ENCODE assay signal across 17 cellular contexts in genomic region chr9:4615251-4615650, GRCh38. TPM values are rescaled to one million over a fixed set of nuclear protein-coding genes. Genes with fewer than 3 reads are reported as not detected.
DNase-seq lines count a peak whose midpoint lies in the region; ATAC-seq and TF ChIP-seq lines count a peak whose summit lies in the region.
"Had no signal": no experiment of that assay in that cellular context is flagged by ENCODE, and none has a peak within 500 bp of the region (broad histone marks: within the 10 kb centered on the region; RNA-seq: fewer than 3 reads in every experiment).

No MANE protein-coding gene starts in this region.

- WGBS in IMR-90 (ENCODE audit: extremely low coverage in 2 of 2, insufficient read length in 1 of 2), 2 experiments: 17% methylated on average over 1 of the region's 4 CpGs; no CpG with 5 or more reads in 1 of the 2 experiments
- WGBS in right lobe of liver (ENCODE audit: insufficient coverage, low coverage, low lambda C conversion rate, missing lambda C conversion rate): 16% methylated on average over 4 of the region's 4 CpGs
- WGBS in lower leg skin, 2 donors: 40 to 49% methylated on average over 4 of the region's 4 CpGs

- H2AK9ac ChIP-seq in IMR-90 (replicated peaks; ENCODE audit: low read depth, low read length, poor library complexity): no peak overlapping the region

- no peak overlapping the region for H2AFZ ChIP-seq in IMR-90 (replicated peaks; ENCODE audit: low read length, poor library complexity)

- TF ChIP-seq POLR2A in IMR-90 (IDR thresholded peaks at IDR 0.05; ENCODE audit: low read depth, low read length) (no peak), right lobe of liver (IDR thresholded peaks at IDR 0.05) (no peak), lower leg skin (IDR thresholded peaks at IDR 0.05) (no peak)

- H2BK20ac ChIP-seq in IMR-90 (ENCODE audit: low read depth, low read length): no peak overlapping the region

- no peak overlapping the region for H2BK5ac ChIP-seq in IMR-90 (ENCODE audit: low read depth, low read length, poor library complexity, severe bottlenecking)

- intact Hi-C loops in IMR-90 (cut with micrococcal nuclease): no loop called here
- intact Hi-C loops in right lobe of liver (cut with DNase I): no loop called here
- intact Hi-C loops in lower leg skin (cut with DNase I; ENCODE audit: low total_unique reads): no loop called here
- intact Hi-C loops in Right ventricle myocardium superior (cut with DNase I): no loop called here

- H3K4me1 ChIP-seq in IMR-90 (ENCODE audit: control insufficient read depth, insufficient read depth, low read length): no peaks in the 10 kb centered on the region; the same call in 1 of the 2 replicates
- peaks cover 0 to 23% (median 8%) of the 10 kb centered on the region in 4 donors for H3K4me1 ChIP-seq in right lobe of liver
- H3K4me1 ChIP-seq: BLaER1 treated with 17β-estradiol and CSF1 and Interleukin-3, amounts not matched to agents 10 nM and 100 nM; heart left ventricle; thyroid gland had no signal

- no peak overlapping the region for H4K8ac ChIP-seq in IMR-90 (ENCODE audit: low read depth in 2 of 2, low read length in 2 of 2)

- no peak overlapping the region for H4K5ac ChIP-seq in IMR-90 (ENCODE audit: low read depth, low read length)

- no peak overlapping the region for H3K56ac ChIP-seq in IMR-90 (ENCODE audit: extremely low read depth, insufficient read depth, low read length)

- H4K20me1 ChIP-seq in IMR-90 (ENCODE audit: insufficient read depth, low read length): no peaks in the 10 kb centered on the region
- H4K20me1 ChIP-seq: BLaER1 treated with 17β-estradiol and CSF1 and Interleukin-3, amounts not matched to agents 10 nM and 100 nM had no signal

- in situ Hi-C loops in IMR-90 (cut with MboI; ENCODE audit: low sequenced_read_pairs): no loop called here

- ATAC-seq in IMR-90 (ENCODE audit: low read depth): peak; percentile 72
- ATAC-seq in right lobe of liver: peak; percentile 79 to 86 (median 83)
- ATAC-seq in Right ventricle myocardium superior (ENCODE audit: poor library complexity): no peak
- ATAC-seq: mucosa of descending colon, Panc1 had no signal

- dilution Hi-C loops in IMR-90 (cut with HindIII; ENCODE audit: low sequenced_read_pairs, unreplicated experiment): no loop called here

- no peak overlapping the region for H3K9ac ChIP-seq in IMR-90 (ENCODE audit: low read depth, low read length)
- H3K9ac ChIP-seq: BLaER1 treated with 17β-estradiol and CSF1 and Interleukin-3, amounts not matched to agents 10 nM and 100 nM had no signal

- H3K9me3 ChIP-seq in IMR-90 (ENCODE audit: control insufficient read depth, insufficient read depth, low read length) (no peaks in the 10 kb centered on the region), right lobe of liver (no peaks in the 10 kb centered on the region)
- H3K9me3 ChIP-seq: BLaER1 treated with 17β-estradiol and CSF1 and Interleukin-3, amounts not matched to agents 10 nM and 100 nM; heart left ventricle; mucosa of descending colon; thyroid gland had no signal

- CTCF ChIA-PET in IMR-90 (lab: Yijun Ruan, JAX): interaction anchor here (1.2 kb wide), 1 partner anchor 10 kb away, joined by 3 read pairs; no protein-coding TSS in a partner anchor

- H3K4me3 ChIP-seq in AG10803 (ENCODE audit: low read length): no peak overlapping the region
- H3K4me3 ChIP-seq in IMR-90 (ENCODE audit: insufficient read depth, low read depth, low read length): no peak overlapping the region
- no peak overlapping the region for H3K4me3 ChIP-seq in cardiac fibroblast (replicated peaks in 1 of 2; ENCODE audit: low read depth in 2 of 2, low read length in 2 of 2)
- peak overlapping the region; percentile 7 to 56 (median 34) for H3K4me3 ChIP-seq in right lobe of liver
- H3K4me3 ChIP-seq in lower leg skin (ENCODE audit: low read depth, poor library complexity, severe bottlenecking): no peak overlapping the region
- H3K4me3 ChIP-seq: BLaER1 treated with 17β-estradiol and CSF1 and Interleukin-3, amounts not matched to agents 10 nM and 100 nM; heart left ventricle; mucosa of descending colon; thyroid gland had no signal

- BruUV-seq in IMR-90 (replicated peaks; lab: Mats Ljungman, UMichigan): no TSS peak

- TF ChIP-seq CTCF in AG10803 (conservative IDR thresholded peaks at IDR 0.05; ENCODE audit: low read length) (no peak), IMR-90 (conservative IDR thresholded peaks at IDR 0.05; ENCODE audit: low read depth, low read length) (no peak), cardiac fibroblast (IDR thresholded peaks at IDR 0.05; ENCODE audit: low read depth, low read length) (no peak), right lobe of liver (IDR thresholded peaks at IDR 0.05) (no peak), lower leg skin (IDR thresholded peaks at IDR 0.05) (no peak)

- H3K36me3 ChIP-seq in IMR-90 (ENCODE audit: control insufficient read depth, insufficient read depth, low read length) (no peaks in the 10 kb centered on the region), right lobe of liver (no peaks in the 10 kb centered on the region)
- H3K36me3 ChIP-seq: BLaER1 treated with 17β-estradiol and CSF1 and Interleukin-3, amounts not matched to agents 10 nM and 100 nM; thyroid gland had no signal

- H2AK5ac ChIP-seq in IMR-90 (ENCODE audit: low read depth, low read length): no peak overlapping the region

- H3K23ac ChIP-seq in IMR-90 (ENCODE audit: low read depth, low read length): no peak overlapping the region

- no peaks in the 10 kb centered on the region for H3K9me1 ChIP-seq in IMR-90 (ENCODE audit: insufficient read depth, low read length)

- H3K27me3 ChIP-seq in IMR-90 (ENCODE audit: control insufficient read depth, insufficient read depth, low read length) (no peaks in the 10 kb centered on the region), right lobe of liver (no peaks in the 10 kb centered on the region)
- H3K27me3 ChIP-seq: BLaER1 treated with 17β-estradiol and CSF1 and Interleukin-3, amounts not matched to agents 10 nM and 100 nM; heart left ventricle; thyroid gland had no signal

- H3K79me1 ChIP-seq in IMR-90 (ENCODE audit: low read depth in 1 of 2, low read length in 2 of 2): no peaks in the 10 kb centered on the region

- POLR2A ChIA-PET in IMR-90 (lab: Charles Lee; ENCODE audit: unreplicated experiment): interaction anchor here (0.6 kb wide), 1 partner anchor 29 kb away, joined by 6 read pairs; no protein-coding TSS in a partner anchor

- H4K91ac ChIP-seq in IMR-90 (ENCODE audit: insufficient read depth, low read depth, low read length): no peak overlapping the region

- no peak overlapping the region for H3K18ac ChIP-seq in IMR-90 (ENCODE audit: low read depth, low read length)

- no peak overlapping the region for H2BK120ac ChIP-seq in IMR-90 (ENCODE audit: low read depth, low read length)

- no peak overlapping the region for H3K4ac ChIP-seq in IMR-90 (ENCODE audit: low read depth, low read length)

- no peak overlapping the region for H3K4me2 ChIP-seq in IMR-90 (ENCODE audit: low read depth, low read length)
- H3K4me2 ChIP-seq: BLaER1 treated with 17β-estradiol and CSF1 and Interleukin-3, amounts not matched to agents 10 nM and 100 nM had no signal

- H3K14ac ChIP-seq in IMR-90 (replicated peaks; ENCODE audit: low read depth, low read length): no peak overlapping the region

- TF ChIP-seq RAD21 in IMR-90 (IDR thresholded peaks at IDR 0.05; ENCODE audit: low read length): no peak

- H3K27ac ChIP-seq in IMR-90 (ENCODE audit: insufficient read depth, low read length) (no peak overlapping the region), right lobe of liver (peak overlapping the region; percentile 65 to 86 (median 86))
- H3K27ac ChIP-seq: BLaER1 treated with 17β-estradiol and CSF1 and Interleukin-3, amounts not matched to agents 10 nM and 100 nM; heart left ventricle; thyroid gland had no signal

- no peak overlapping the region for H2BK15ac ChIP-seq in IMR-90 (ENCODE audit: low read depth, low read length)

- peak; percentile 77 for DNase-seq in AG10803 (ENCODE audit: low read depth)
- peak; percentile 64 for DNase-seq in IMR-90
- DNase-seq in cardiac fibroblast (ENCODE audit: low read depth in 2 of 2): peak; percentile 72
- peak in 1 of 3 donors; percentile 67 for DNase-seq in right lobe of liver
- no peak for DNase-seq in lower leg skin (ENCODE audit: low spot score in 2 of 2)
- DNase-seq in DMS 273 (lab: John Stamatoyannopoulos, UW; ENCODE audit: unreplicated experiment): no peak
- DNase-seq in Right ventricle myocardium superior: no peak
- DNase-seq in NCI-H82 treated with DMSO at 0.1 percent for 48 hours (lab: John Stamatoyannopoulos, UW; ENCODE audit: unreplicated experiment): no peak
- DNase-seq: activated CD4-positive, alpha-beta T cell treated with anti-CD3 and anti-CD28 coated beads, Interleukin-2, amount 50 U/mL, for 1 hour; activated naive CD8-positive, alpha-beta T cell treated with anti-CD3 and anti-CD28 coated beads for 36 hours; activated T-cell treated with anti-CD3 and anti-CD28 coated beads, Interleukin-2, amount 50 U/mL, for 24 hours; mucosa of descending colon; NCI-H2081 treated with DMSO at 0.1 percent for 48 hours; thyroid gland had no signal

TF ChIP-seq in IMR-90, 13 proteins besides CTCF, POLR2A, EP300 and RAD21:
- TF ChIP-seq SMC3 (IDR thresholded peaks at IDR 0.05; ENCODE audit: low read depth, low read length) (no peak), BHLHE40 (IDR thresholded peaks at IDR 0.05; ENCODE audit: low read depth, low read length) (peak; percentile 65; the same call in 1 of the 2 replicates), CEBPB (IDR thresholded peaks at IDR 0.05; ENCODE audit: low read depth, low read length) (peak; percentile 44)

RNA-seq across cellular contexts. Expression of gene PLPP6, which starts 46.8 kb away (rescaled TPM):
- total RNA-seq in IMR-90 (2012; rRNA removed) (3.3 and 3.4 TPM in 2 replicates), right lobe of liver (10 to 100 TPM in 2 of 6 experiments, 1 to 10 TPM in 4; 7.8 to 12.4 (median 9.3) TPM), lower leg skin (10 to 100 TPM; 13.6 to 20.7 (median 17.7) TPM), Right ventricle myocardium superior (1.9 TPM)
- polyA plus RNA-seq in IMR-90 (2012; rRNA removed): 5.3 and 5.9 TPM in 2 replicates
- polyA plus RNA-seq in IMR-90 (2012; cell fraction: cytosol; rRNA removed): 3.1 and 4.9 TPM in 2 replicates
- 2.8 and 4.1 TPM in 2 replicates for polyA plus RNA-seq in IMR-90 (2012; cell fraction: nucleus; rRNA removed; ENCODE audit: low replicate concordance)

RNA-seq across cellular contexts. Expression of gene SPATA6L, which starts 51.0 kb away (rescaled TPM):
- total RNA-seq in IMR-90 (2012; rRNA removed) (0.18 and 0.28 TPM in 2 replicates), right lobe of liver (10 to 100 TPM in 1 of 6 experiments, 1 to 10 TPM in 5; 3.7 to 18.8 (median 5.0) TPM), lower leg skin (1 to 10 TPM; 1.3 to 3.5 (median 2.3) TPM), Right ventricle myocardium superior (0.35 TPM)
- 0.60 and 0.84 TPM in 2 replicates for polyA plus RNA-seq in IMR-90 (2012; rRNA removed)
- 0.04 TPM in 1 of 2 replicates, not detected in the other for polyA plus RNA-seq in IMR-90 (2012; cell fraction: cytosol; rRNA removed)
- polyA plus RNA-seq in IMR-90 (2012; cell fraction: nucleus; rRNA removed; ENCODE audit: low replicate concordance): 0.47 and 1.4 TPM in 2 replicates

Comparison
In these comparisons a context has a peak if more than half of its experiments do, and no peak if none do; other contexts are left out.
1. DNase-seq: peak in AG10803 (single experiment), IMR-90 (single experiment) and cardiac fibroblast (2 of 2); none in lower leg skin (0 of 2), DMS 273 (single experiment), Right ventricle myocardium superior (single experiment) and NCI-H82 treated with DMSO at 0.1 percent for 48 hours (single experiment).
2. H3K4me3 ChIP-seq: peak in right lobe of liver (3 of 3); none in AG10803 (single experiment), IMR-90 (single experiment), cardiac fibroblast (0 of 2) and lower leg skin (single experiment).